In genomic region chr6:2768125-2768524, GRCh38 we compare ENCODE assay signal across 8 cellular contexts. TPM values are rescaled to one million over a fixed set of nuclear protein-coding genes. Genes with fewer than 3 reads are reported as not detected.
DNase-seq lines count a peak whose midpoint lies in the region; FAIRE-seq and TF ChIP-seq lines count a peak whose summit lies in the region.

No MANE protein-coding gene starts in this region.

- H3K4me3 ChIP-seq in HL-60 (replicated peaks; ENCODE audit: insufficient read depth, low read length) = peak overlapping the region; percentile 98
- peak overlapping the region; percentile 91 for H3K4me3 ChIP-seq in astrocyte (ENCODE audit: insufficient read depth, low read depth, low read length)
- H3K4me3 ChIP-seq in mesodermal cell (ENCODE audit: extremely low read depth, insufficient read depth, low read length, poor library complexity, severe bottlenecking) = peak overlapping the region; percentile 96

- H3K9me3 ChIP-seq in astrocyte (ENCODE audit: insufficient read depth, low read depth, low read length) = no peaks in the 10 kb centered on the region
- H3K9me3 ChIP-seq in mesodermal cell (ENCODE audit: control insufficient read depth, low read length) = no peaks in the 10 kb centered on the region

- H3K27ac ChIP-seq in HL-60 (replicated peaks) (no peak overlapping the region), astrocyte (ENCODE audit: low read depth, low read length) (no peak overlapping the region), mesodermal cell (ENCODE audit: low read depth, low read length, severe bottlenecking) (no peak overlapping the region)

- peak overlapping the region; percentile 58 for H3K4me3 Mint-ChIP-seq in astrocyte (ENCODE audit: unreplicated experiment)

- H4K20me1 ChIP-seq in astrocyte (ENCODE audit: insufficient read depth, low read length) = peaks cover 63% of the 10 kb centered on the region

- peaks cover 25% of the 10 kb centered on the region for H3K4me1 ChIP-seq in astrocyte (ENCODE audit: insufficient read depth, low read length)
- peaks cover 3% of the 10 kb centered on the region for H3K4me1 ChIP-seq in mesodermal cell (ENCODE audit: control insufficient read depth, insufficient read depth, low read length, poor library complexity, severe bottlenecking)

- DNase-seq in AML-193 (lab: John Stamatoyannopoulos, UW) (peak; percentile 19 to 20), HL-60 (ENCODE audit: low read depth in 1 of 2, low spot score in 1 of 2) (no peak), astrocyte (ENCODE audit: low read depth) (no peak), H4 (ENCODE audit: low spot score) (no peak), NCI-H1436 treated with DMSO at 0.1 percent for 48 hours (lab: John Stamatoyannopoulos, UW) (no peak), COLO668 (lab: John Stamatoyannopoulos, UW; ENCODE audit: unreplicated experiment) (no peak)
- DNase-seq in effector CD8-positive, alpha-beta T cell (lab: John Stamatoyannopoulos, UW) = no peak

- TF ChIP-seq CTCF in HL-60 (IDR thresholded peaks at IDR 0.05; ENCODE audit: insufficient read depth, low read length) (no peak), astrocyte (IDR thresholded peaks at IDR 0.05; ENCODE audit: insufficient read depth, low read depth, low read length) (no peak)

- 75 to 85% methylated on average over 2 to 3 of the region's 5 CpGs for WGBS in mesodermal cell (ENCODE audit: insufficient coverage in 2 of 2), 2 experiments

- FAIRE-seq in astrocyte (lab: Jason Lieb, UNC) = no peak

- H3K4me2 ChIP-seq in astrocyte (ENCODE audit: low read length) = peak overlapping the region; percentile 96

- no peaks in the 10 kb centered on the region for H3K27me3 Mint-ChIP-seq in astrocyte (ENCODE audit: low read depth, unreplicated experiment)

- peak overlapping the region; percentile 93 for H3K9ac ChIP-seq in astrocyte (ENCODE audit: low read length)

- peaks cover 9% of the 10 kb centered on the region for H3K36me3 Mint-ChIP-seq in astrocyte (ENCODE audit: low read depth, unreplicated experiment)

- H3K4me1 Mint-ChIP-seq in astrocyte (ENCODE audit: low read depth, unreplicated experiment) = peaks cover 20% of the 10 kb centered on the region

- no peaks in the 10 kb centered on the region for H3K9me3 Mint-ChIP-seq in astrocyte (ENCODE audit: unreplicated experiment)

- no peaks in the 10 kb centered on the region for H3K27me3 ChIP-seq in HL-60 (ENCODE audit: insufficient read depth, poor library complexity, severe bottlenecking)
- H3K27me3 ChIP-seq in astrocyte (ENCODE audit: insufficient read depth, low read length) = no peaks in the 10 kb centered on the region

- H3K36me3 ChIP-seq in astrocyte (ENCODE audit: insufficient read depth, low read length) = peaks cover 6% of the 10 kb centered on the region
- peaks cover 32% of the 10 kb centered on the region for H3K36me3 ChIP-seq in mesodermal cell (ENCODE audit: control insufficient read depth, insufficient read depth, low read length)

- peak overlapping the region; percentile 78 for H3K27ac Mint-ChIP-seq in astrocyte (ENCODE audit: unreplicated experiment)

- H2AFZ ChIP-seq in astrocyte (ENCODE audit: low read depth, low read length) = no peak overlapping the region

- H3K79me2 ChIP-seq in astrocyte (ENCODE audit: insufficient read depth, low read length) = peaks cover 75% of the 10 kb centered on the region

RNA-seq across cellular contexts. Expression of gene WRNIP1, which starts 2.9 kb away (rescaled TPM):
- 31.3 and 31.5 TPM in 2 replicates for total RNA-seq in astrocyte
- polyA plus RNA-seq in mesodermal cell (2013, experiment 1 of 2) = 34.2 TPM
- 31.3 TPM for polyA plus RNA-seq in mesodermal cell (2013, experiment 2 of 2)
- total RNA-seq in H4 (2014; rRNA removed; shearing (Covaris generic)) = 63.4 and 69.0 TPM in 2 replicates

RNA-seq across cellular contexts. Expression of gene MYLK4, which starts 17.4 kb away (rescaled TPM):
- 0.23 and 0.55 TPM in 2 replicates for total RNA-seq in astrocyte
- polyA plus RNA-seq in mesodermal cell (2013, experiment 1 of 2) = 0.22 TPM
- 0.25 TPM for polyA plus RNA-seq in mesodermal cell (2013, experiment 2 of 2)
- total RNA-seq in H4 (2014; rRNA removed; shearing (Covaris generic)) = 0.10 and 0.48 TPM in 2 replicates

Comparison
In these comparisons a context has a peak if more than half of its experiments do, and no peak if none do; other contexts are left out.
1. DNase-seq: peak in AML-193 (2 of 2); none in HL-60 (0 of 2), astrocyte (single experiment), H4 (single experiment), NCI-H1436 treated with DMSO at 0.1 percent for 48 hours (single experiment), COLO668 (single experiment) and effector CD8-positive, alpha-beta T cell (single experiment).
2. Peak in every context shown above with its lines, with median percentiles within 50 percentile points of each other: H3K4me3 ChIP-seq.